1 cellular context compared by ENCODE assay signal in the genomic region with DNA sequence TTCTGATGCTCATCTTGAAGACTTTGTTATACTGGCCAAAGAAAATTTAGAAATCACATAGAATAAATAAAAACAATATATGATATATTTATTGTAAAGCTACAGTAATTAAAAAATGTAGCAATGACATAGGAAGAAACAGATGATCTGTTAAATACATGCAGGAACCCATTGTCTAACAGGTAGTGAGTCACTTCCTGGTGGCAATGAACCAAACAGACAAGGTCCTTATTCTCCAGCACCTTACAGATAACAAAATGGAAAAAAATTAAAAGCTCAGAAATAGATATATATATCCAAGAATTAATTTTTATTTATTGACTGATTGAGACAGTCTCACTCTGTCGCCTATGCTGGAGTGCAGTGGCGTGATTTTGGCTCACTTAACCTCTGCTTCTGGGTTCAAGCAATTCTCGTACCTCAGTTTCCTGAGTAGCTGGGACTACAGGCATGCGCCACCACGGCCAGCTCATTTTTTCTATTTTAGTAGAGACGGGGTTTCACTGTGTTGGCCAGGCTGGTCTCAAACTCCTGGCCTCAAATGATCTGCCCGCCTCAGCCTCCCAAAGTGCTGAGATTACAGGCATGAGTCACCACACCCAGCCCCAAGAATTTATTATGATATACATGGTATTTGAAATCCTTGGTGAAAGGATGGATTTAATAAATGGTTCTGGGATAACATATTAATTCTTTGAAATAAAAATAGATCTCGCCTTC.
TF ChIP-seq lines count a peak whose summit lies in the region.

No MANE protein-coding gene starts in this region.

TF ChIP-seq in HepG2, 621 proteins besides CTCF, POLR2A, EP300 and RAD21 (continued from another document):
- TF ChIP-seq SOX13 (IDR thresholded peaks at IDR 0.05) (no peak), SOX13 (CRISPR knock-in tag; conservative IDR thresholded peaks at IDR 0.05 in 1 of 2, IDR thresholded peaks at IDR 0.05 in 1 of 2) (0 out of 4 replicates have a peak, but pooled peaks of 1 of the 2 experiments have one; percentile 9)
- TF ChIP-seq, protein P1, sequence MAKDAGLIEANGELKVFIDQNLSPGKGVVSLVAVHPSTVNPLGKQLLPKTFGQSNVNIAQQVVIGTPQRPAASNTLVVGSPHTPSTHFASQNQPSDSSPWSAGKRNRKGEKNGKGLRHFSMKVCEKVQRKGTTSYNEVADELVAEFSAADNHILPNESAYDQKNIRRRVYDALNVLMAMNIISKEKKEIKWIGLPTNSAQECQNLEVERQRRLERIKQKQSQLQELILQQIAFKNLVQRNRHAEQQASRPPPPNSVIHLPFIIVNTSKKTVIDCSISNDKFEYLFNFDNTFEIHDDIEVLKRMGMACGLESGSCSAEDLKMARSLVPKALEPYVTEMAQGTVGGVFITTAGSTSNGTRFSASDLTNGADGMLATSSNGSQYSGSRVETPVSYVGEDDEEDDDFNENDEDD (CRISPR knock-in tag; IDR thresholded peaks at IDR 0.05; ENCODE audit: borderline replicate concordance) = no peak
TF ChIP-seq in HepG2: peak in this region for 2.
